Comparison of ENCODE assay signal across 24 cellular contexts in the genomic region with DNA sequence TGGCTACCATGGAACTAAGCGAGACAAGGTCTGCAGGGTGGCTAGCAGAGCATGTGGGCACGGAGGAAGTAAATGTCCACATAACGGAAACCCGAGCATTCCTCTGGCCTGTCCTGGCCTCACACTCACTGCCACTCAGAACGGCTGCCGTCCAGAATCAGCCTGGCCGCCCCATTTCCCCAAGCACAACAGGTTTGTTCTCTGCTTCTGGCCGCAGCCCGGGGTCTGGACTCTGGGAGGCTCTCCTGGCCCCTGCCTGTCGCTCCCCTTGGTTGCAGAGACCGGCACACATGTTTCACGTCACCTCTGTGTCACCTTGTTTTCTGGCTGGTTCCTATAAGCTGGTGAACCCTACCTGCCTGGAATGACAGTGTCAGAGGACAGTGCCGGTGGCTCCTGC.
"Had no signal": no experiment of that assay in that cellular context is flagged by ENCODE, and none has a peak within 500 bp of the region (broad histone marks: within the 10 kb centered on the region; RNA-seq: fewer than 3 reads in every experiment).

No MANE protein-coding gene starts in this region.

- H3K4me3 Mint-ChIP-seq: activated CD8-positive, alpha-beta T cell treated with anti-CD3 and anti-CD28 coated beads for 36 hours; activated naive CD8-positive, alpha-beta T cell treated with anti-CD3 and anti-CD28 coated beads, Interleukin-2, amount 10 ng/mL, durations not matched to agents 7 days and 5 days; activated T-cell treated with anti-CD3 and anti-CD28 coated beads, Interleukin-2, amount 50 U/mL, for 72 hours had no signal

- H3K27ac Mint-ChIP-seq: activated CD8-positive, alpha-beta T cell treated with anti-CD3 and anti-CD28 coated beads for 36 hours; activated naive CD8-positive, alpha-beta T cell treated with anti-CD3 and anti-CD28 coated beads, Interleukin-2, amount 10 ng/mL, durations not matched to agents 7 days and 5 days; activated T-cell treated with anti-CD3 and anti-CD28 coated beads, Interleukin-2, amount 50 U/mL, for 72 hours; activated T-helper 2 cell treated with anti-CD3 and anti-CD28 coated beads, Interferon-gamma antibody, Interleukin-2, Interleukin-4, amounts not matched to agents 10 μg/mL and 5 μg/mL and 100 μg/mL, durations not matched to agents 14 hours and 24 hours and 36 hours had no signal

- H3K9me3 Mint-ChIP-seq: activated CD8-positive, alpha-beta T cell treated with anti-CD3 and anti-CD28 coated beads for 36 hours; activated naive CD8-positive, alpha-beta T cell treated with anti-CD3 and anti-CD28 coated beads, Interleukin-2, amount 10 ng/mL, durations not matched to agents 7 days and 5 days; activated T-cell treated with anti-CD3 and anti-CD28 coated beads, Interleukin-2, amount 50 U/mL, for 72 hours; activated T-helper 2 cell treated with anti-CD3 and anti-CD28 coated beads, Interferon-gamma antibody, Interleukin-2, Interleukin-4, amounts not matched to agents 10 μg/mL and 5 μg/mL and 100 μg/mL, durations not matched to agents 14 hours and 24 hours and 36 hours had no signal

- H3K36me3 ChIP-seq: adrenal gland, breast epithelium, SJCRH30, WERI-Rb-1 had no signal

- H3K9me3 ChIP-seq: adrenal gland, breast epithelium, SJCRH30, SK-N-SH had no signal

- H3K4me1 ChIP-seq: adrenal gland, breast epithelium had no signal

- DNase-seq: activated CD4-positive, alpha-beta T cell treated with anti-CD3 and anti-CD28 coated beads for 4 hours; activated CD8-positive, alpha-beta memory T cell treated with anti-CD3 and anti-CD28 coated beads, Interleukin-2, amount 50 U/mL, for 4 hours; activated CD8-positive, alpha-beta T cell treated with anti-CD3 and anti-CD28 coated beads for 36 hours; activated gamma-delta T cell treated with Interleukin-2 at 50 U/mL for 16 hours; activated naive CD4-positive, alpha-beta T cell treated with anti-CD3 and anti-CD28 coated beads, Interleukin-2, amount 50 U/mL, for 16 hours; activated naive CD8-positive, alpha-beta T cell treated with anti-CD3 and anti-CD28 coated beads, Interleukin-2, amount 10 ng/mL, durations not matched to agents 7 days and 5 days; activated T-cell treated with anti-CD3 and anti-CD28 coated beads, Interleukin-2, amount 50 U/mL, for 72 hours; adrenal gland; anterior cingulate cortex; caudate nucleus; Kasumi-1; KBM-7; NCI-H146; NCI-H2081 treated with DMSO at 0.1 percent for 48 hours; NCI-H446 treated with DMSO at 0.1 percent for 48 hours; NCI-H524 treated with DMSO at 0.1 percent for 48 hours; NCI-H82; SJCRH30; SK-N-SH; T-helper 1 cell; WERI-Rb-1 had no signal

- H3K4me3 ChIP-seq: adrenal gland, breast epithelium, SJCRH30 had no signal

- H3K27ac ChIP-seq: adrenal gland, breast epithelium, SJCRH30, WERI-Rb-1 had no signal

- ATAC-seq: activated CD4-positive, CD25-positive, alpha-beta regulatory T cell treated with anti-CD3 and anti-CD28 coated beads, Interleukin-2, amount 50 U/mL, for 24 hours; activated CD8-positive, alpha-beta T cell treated with anti-CD3 and anti-CD28 coated beads for 36 hours; activated T-cell treated with anti-CD3 and anti-CD28 coated beads, Interleukin-2, amount 50 U/mL, for 72 hours had no signal

- H3K27me3 ChIP-seq: adrenal gland, breast epithelium, SJCRH30 had no signal

- H3K36me3 Mint-ChIP-seq: activated naive CD8-positive, alpha-beta T cell treated with anti-CD3 and anti-CD28 coated beads, Interleukin-2, amount 10 ng/mL, durations not matched to agents 7 days and 5 days had no signal
